Comparison of ENCODE assay signal across 8 cellular contexts in the genomic region with DNA sequence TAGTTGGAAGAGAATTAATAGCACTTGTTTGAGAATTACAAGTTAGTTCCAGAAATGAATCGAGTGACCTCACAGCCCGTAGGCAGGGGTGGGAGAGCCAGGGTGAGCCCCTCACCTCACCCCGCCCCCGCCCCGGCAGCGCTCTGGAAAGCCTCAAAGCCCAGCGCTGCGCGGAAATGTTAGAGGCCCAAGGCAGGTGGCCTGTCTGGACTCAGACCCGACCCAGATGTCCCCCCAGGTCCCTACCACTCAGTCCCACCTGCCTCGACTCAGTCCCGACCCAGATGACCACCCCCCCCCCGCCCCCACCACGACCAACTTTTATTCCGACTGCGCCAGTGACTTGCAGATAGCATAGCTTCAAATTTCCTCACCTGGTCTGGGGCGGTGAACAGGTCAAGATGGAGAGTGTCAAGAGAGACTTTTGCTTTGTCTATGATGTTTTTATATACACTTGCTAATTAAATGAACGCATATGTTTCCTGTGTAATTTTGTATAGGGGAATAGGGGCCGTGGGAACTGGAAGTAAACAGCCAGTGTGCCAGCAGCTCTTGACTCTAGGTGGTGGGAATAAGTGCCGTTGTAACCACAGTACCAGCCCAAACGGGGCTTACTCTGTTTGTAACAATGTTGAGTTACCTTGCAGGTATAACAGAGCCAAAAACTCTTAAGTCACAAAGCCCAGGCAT. TPM values are rescaled to one million over a fixed set of nuclear protein-coding genes. Genes with fewer than 3 reads are reported as not detected.
DNase-seq lines count a peak whose midpoint lies in the region; ATAC-seq and TF ChIP-seq lines count a peak whose summit lies in the region.

No MANE protein-coding gene starts in this region.

- CTCF ChIA-PET in Panc1 (lab: Charles Lee), result no interaction called here

- H3K27ac ChIP-seq in BLaER1 (no peak overlapping the region), Panc1 (ENCODE audit: low read length) (peak overlapping the region; percentile 85), epithelial cell of prostate (peak overlapping the region; percentile 97), neural progenitor cell (no peak overlapping the region)

- no TSS peak for BruUV-seq in Panc1 (replicated peaks; lab: Mats Ljungman, UMichigan)

- DNase-seq in Panc1 (ENCODE audit: low read depth, low spot score) (no peak), epithelial cell of prostate (ENCODE audit: low read depth, low spot score) (no peak), neural progenitor cell (ENCODE audit: low spot score) (no peak), NCI-H2196 (lab: John Stamatoyannopoulos, UW; ENCODE audit: unreplicated experiment) (no peak), SW 1271 (lab: John Stamatoyannopoulos, UW) (no peak), HuH-7 (ENCODE audit: low spot score) (no peak)
- DNase-seq in stimulated activated CD8-positive, alpha-beta memory T cell treated with anti-CD3 and anti-CD28 coated beads, Interleukin-4, amount 100 ng/mL, for 48 hours, result no peak

- H3K4me2 ChIP-seq in BLaER1 (peak overlapping the region; percentile 94), neural progenitor cell (peak overlapping the region; percentile 86)

- in situ Hi-C loops in Panc1 (cut with HindIII; ENCODE audit: low pct_unique_long_range_greater_than_20kb, low sequenced_read_pairs), result no loop called here

- H3K9me3 ChIP-seq in BLaER1 (no peaks in the 10 kb centered on the region; the same call in 1 of the 2 replicates), Panc1 (ENCODE audit: control insufficient read depth, insufficient read depth, low read depth, low read length) (no peaks in the 10 kb centered on the region), neural progenitor cell (ENCODE audit: low read depth) (no peaks in the 10 kb centered on the region)

- TF ChIP-seq CTCF in Panc1 (IDR thresholded peaks at IDR 0.05), result no peak
- TF ChIP-seq CTCF in neural progenitor cell (IDR thresholded peaks at IDR 0.05), result no peak

- H3K36me3 ChIP-seq in BLaER1 (no peaks in the 10 kb centered on the region), Panc1 (ENCODE audit: control insufficient read depth, insufficient read depth, low read length) (no peaks in the 10 kb centered on the region), neural progenitor cell (no peaks in the 10 kb centered on the region)

- H3K4me3 Mint-ChIP-seq in neural progenitor cell, result peak overlapping the region; percentile 79

- H3K27me3 ChIP-seq in BLaER1 (peaks cover 56% of the 10 kb centered on the region), Panc1 (ENCODE audit: control insufficient read depth, insufficient read depth, low read length) (no peaks in the 10 kb centered on the region), neural progenitor cell (peaks cover 80% of the 10 kb centered on the region)

- H3K9ac ChIP-seq in BLaER1, result peak overlapping the region; percentile 73; the same call in 1 of the 2 replicates
- H3K9ac ChIP-seq in neural progenitor cell, result no peak overlapping the region

- peaks cover 19% of the 10 kb centered on the region for H3F3A ChIP-seq in neural progenitor cell (ENCODE audit: low read depth)

- H3K27ac Mint-ChIP-seq in neural progenitor cell, result no peak overlapping the region

- no peaks in the 10 kb centered on the region for H3K79me2 ChIP-seq in neural progenitor cell (ENCODE audit: low read depth)

- peaks cover 17% of the 10 kb centered on the region for H3K27me3 Mint-ChIP-seq in neural progenitor cell (ENCODE audit: insufficient read depth, low read depth)

- H3K9me3 Mint-ChIP-seq in neural progenitor cell, result no peaks in the 10 kb centered on the region

- peaks cover 38% of the 10 kb centered on the region for H3K4me1 Mint-ChIP-seq in neural progenitor cell

- H3K4me3 ChIP-seq in BLaER1 (peak overlapping the region; percentile 80), Panc1 (ENCODE audit: low read depth in 2 of 2, low read length in 2 of 2) (peak overlapping the region; percentile 62 to 66), neural progenitor cell (peak overlapping the region; percentile 57)

- no peaks in the 10 kb centered on the region for H3K36me3 Mint-ChIP-seq in neural progenitor cell

- peak overlapping the region; percentile 93 for H2AFZ ChIP-seq in neural progenitor cell (replicated peaks)

- no peak for ATAC-seq in Panc1

- intact Hi-C loops in Panc1 (cut with micrococcal nuclease; ENCODE audit: unreplicated experiment), result no loop called here

- H4K20me1 ChIP-seq in BLaER1 (peaks cover 32% of the 10 kb centered on the region), neural progenitor cell (ENCODE audit: low read depth) (peaks cover 3% of the 10 kb centered on the region)

- POLR2A ChIA-PET in Panc1 (lab: Charles Lee), result no interaction called here

- H3K4me1 ChIP-seq in BLaER1 (peaks cover 24% of the 10 kb centered on the region; the same call in 1 of the 2 replicates), Panc1 (ENCODE audit: control insufficient read depth, insufficient read depth, low read length) (peaks cover 23% of the 10 kb centered on the region), neural progenitor cell (peaks cover 7% of the 10 kb centered on the region)

RNA-seq across cellular contexts. Expression of a gene that starts 1.2 kb away (rescaled TPM):
- total RNA-seq in Panc1 (2021; ENCODE audit: unreplicated experiment) (36.2 TPM), neural progenitor cell (ENCODE audit: low replicate concordance) (1.5 and 2.0 TPM in 2 replicates)
- 29.3 TPM for polyA plus RNA-seq in Panc1 (2012; ENCODE audit: insufficient read length)

Comparison
In these comparisons a context has a peak if more than half of its experiments do, and no peak if none do; other contexts are left out.
1. H3K27ac ChIP-seq: peak in Panc1 (single experiment) and epithelial cell of prostate (single experiment); none in BLaER1 (single experiment) and neural progenitor cell (single experiment).
2. RNA of a gene that starts 1.2 kb away (total RNA-seq): 36.2 TPM in Panc1 (single experiment); 1.5 to 2.0 TPM in neural progenitor cell; every median in the first group is over 10 times any median in the second.
3. Peak in every context shown above with its lines, with median percentiles within 50 percentile points of each other: H3K4me3 ChIP-seq.